Comparison of ENCODE assay signal across 8 cellular contexts in genomic region chr6:37354526-37355384, GRCh38. TPM values are rescaled to one million over a fixed set of nuclear protein-coding genes. Genes with fewer than 3 reads are reported as not detected.
DNase-seq lines count a peak whose midpoint lies in the region; ATAC-seq and TF ChIP-seq lines count a peak whose summit lies in the region.

No MANE protein-coding gene starts in this region.

- peaks cover 21% of the 10 kb centered on the region for H3K4me1 ChIP-seq in CD8-positive, alpha-beta memory T cell (ENCODE audit: insufficient read depth, low read length)
- no peaks in the 10 kb centered on the region for H3K4me1 ChIP-seq in esophagus (ENCODE audit: control insufficient read depth in 2 of 2, insufficient read depth in 2 of 2, low read length in 1 of 2)
- H3K4me1 ChIP-seq in upper lobe of right lung = peaks cover 9% of the 10 kb centered on the region

- peak overlapping the region in 6 of 8 donors; percentile 45 to 95 (median 89) for H3K27ac Mint-ChIP-seq in CD8-positive, alpha-beta memory T cell
- H3K27ac Mint-ChIP-seq in activated CD4-positive, alpha-beta T cell treated with anti-CD3 and anti-CD28 coated beads, Interleukin-2, amount 10 ng/mL, durations not matched to agents 24 days and 14 days = peak overlapping the region; percentile 92
- H3K27ac Mint-ChIP-seq in naive B cell = peak overlapping the region in 3 of 6 donors; percentile 91 to 98 (median 92)

- H3K36me3 Mint-ChIP-seq in CD8-positive, alpha-beta memory T cell = peaks cover 0 to 12% (median 1%) of the 10 kb centered on the region in 3 donors
- H3K36me3 Mint-ChIP-seq in activated CD4-positive, alpha-beta T cell treated with anti-CD3 and anti-CD28 coated beads, Interleukin-2, amount 10 ng/mL, durations not matched to agents 24 days and 14 days (ENCODE audit: low read depth) = peaks cover 12% of the 10 kb centered on the region
- peaks cover 0 to 8% of the 10 kb centered on the region in 2 donors for H3K36me3 Mint-ChIP-seq in naive B cell

- H3K4me3 ChIP-seq in CD8-positive, alpha-beta memory T cell (ENCODE audit: low read length) = peak overlapping the region; percentile 89
- H3K4me3 ChIP-seq in HL-60 (replicated peaks; ENCODE audit: insufficient read depth, low read length) (peak overlapping the region; percentile 98), esophagus (ENCODE audit: low read depth in 1 of 2, low read length in 2 of 2) (peak overlapping the region; percentile 84 to 91), upper lobe of right lung (peak overlapping the region; percentile 88)

- H3K36me3 ChIP-seq in CD8-positive, alpha-beta memory T cell (ENCODE audit: insufficient read depth, low read length) = no peaks in the 10 kb centered on the region
- H3K36me3 ChIP-seq in esophagus (ENCODE audit: control insufficient read depth in 2 of 2, insufficient read depth in 2 of 2, low read length in 1 of 2) = no peaks in the 10 kb centered on the region
- H3K36me3 ChIP-seq in upper lobe of right lung = no peaks in the 10 kb centered on the region

- ATAC-seq in naive B cell (ENCODE audit: low read depth in 2 of 2) (peak in 1 of 2 donors; percentile 1), upper lobe of right lung (peak; percentile 65), HG03469 (IDR thresholded peaks at IDR 0.05; ENCODE audit: unreplicated experiment) (no peak), GM21367 (IDR thresholded peaks at IDR 0.05; ENCODE audit: unreplicated experiment) (no peak)

- peaks cover 33 to 49% (median 46%) of the 10 kb centered on the region in 3 donors for H3K4me1 Mint-ChIP-seq in CD8-positive, alpha-beta memory T cell
- peaks cover 22% of the 10 kb centered on the region for H3K4me1 Mint-ChIP-seq in activated CD4-positive, alpha-beta T cell treated with anti-CD3 and anti-CD28 coated beads, Interleukin-2, amount 10 ng/mL, durations not matched to agents 24 days and 14 days
- H3K4me1 Mint-ChIP-seq in naive B cell = peaks cover 27 to 44% (median 36%) of the 10 kb centered on the region in 3 donors

- WGBS in esophagus, 2 donors = 4 to 6% methylated on average over 39 to 44 of the region's 44 CpGs

- peak in 1 of 5 donors; percentile 5 for DNase-seq in CD8-positive, alpha-beta memory T cell
- DNase-seq in HL-60 (ENCODE audit: low read depth in 1 of 2, low spot score in 1 of 2) = peak in 1 of 2 experiments; percentile 17
- DNase-seq in activated CD4-positive, alpha-beta T cell treated with anti-CD3 and anti-CD28 coated beads, Interleukin-2, amount 10 ng/mL, durations not matched to agents 24 days and 14 days = peak; percentile 68
- no peak for DNase-seq in naive B cell
- DNase-seq in upper lobe of right lung = peak; percentile 74

- CTCF ChIA-PET in CD8-positive, alpha-beta memory T cell (lab: Charles Lee) = interaction anchor here (0.5 kb wide), 1 partner anchor 22 kb away, joined by 4 read pairs; no protein-coding TSS in a partner anchor

- POLR2A ChIA-PET in CD8-positive, alpha-beta memory T cell (lab: Charles Lee) = no interaction called here

- no peaks in the 10 kb centered on the region for H3K9me3 Mint-ChIP-seq in CD8-positive, alpha-beta memory T cell
- no peaks in the 10 kb centered on the region for H3K9me3 Mint-ChIP-seq in activated CD4-positive, alpha-beta T cell treated with anti-CD3 and anti-CD28 coated beads, Interleukin-2, amount 10 ng/mL, durations not matched to agents 24 days and 14 days
- H3K9me3 Mint-ChIP-seq in naive B cell = no peaks in the 10 kb centered on the region

- H3K27ac ChIP-seq in CD8-positive, alpha-beta memory T cell (ENCODE audit: low read depth, low read length) = peak overlapping the region; percentile 73
- H3K27ac ChIP-seq in HL-60 (replicated peaks) (peak overlapping the region; percentile 65), esophagus (ENCODE audit: low read depth in 2 of 2, low read length in 1 of 2) (peak overlapping the region in 1 of 2 donors; percentile 65), upper lobe of right lung (peak overlapping the region; percentile 38)

- H3K27me3 Mint-ChIP-seq in CD8-positive, alpha-beta memory T cell = no peaks in the 10 kb centered on the region
- H3K27me3 Mint-ChIP-seq in activated CD4-positive, alpha-beta T cell treated with anti-CD3 and anti-CD28 coated beads, Interleukin-2, amount 10 ng/mL, durations not matched to agents 24 days and 14 days = no peaks in the 10 kb centered on the region
- H3K27me3 Mint-ChIP-seq in naive B cell = no peaks in the 10 kb centered on the region

- intact Hi-C loops in activated CD4-positive, alpha-beta T cell treated with anti-CD3 and anti-CD28 coated beads, Interleukin-2, amount 10 ng/mL, durations not matched to agents 24 days and 14 days (cut with micrococcal nuclease) = loop anchor here (2.0 kb wide), 1 partner anchor 78 kb away; the partner anchor contains the start of gene CMTR1
- intact Hi-C loops in upper lobe of right lung (cut with DNase I) = no loop called here

- TF ChIP-seq CTCF in HL-60 (IDR thresholded peaks at IDR 0.05; ENCODE audit: insufficient read depth, low read length) (no peak), upper lobe of right lung (IDR thresholded peaks at IDR 0.05) (no peak)

- no peaks in the 10 kb centered on the region for H3K27me3 ChIP-seq in CD8-positive, alpha-beta memory T cell (ENCODE audit: insufficient read depth, low read length, poor library complexity, severe bottlenecking)
- no peaks in the 10 kb centered on the region for H3K27me3 ChIP-seq in HL-60 (ENCODE audit: insufficient read depth, poor library complexity, severe bottlenecking)
- no peaks in the 10 kb centered on the region for H3K27me3 ChIP-seq in esophagus (ENCODE audit: control insufficient read depth in 1 of 2, insufficient read depth in 2 of 2, low read length in 2 of 2)
- no peaks in the 10 kb centered on the region for H3K27me3 ChIP-seq in upper lobe of right lung

- peak overlapping the region; percentile 93 to 98 (median 96) for H3K4me3 Mint-ChIP-seq in CD8-positive, alpha-beta memory T cell
- peak overlapping the region; percentile 97 for H3K4me3 Mint-ChIP-seq in activated CD4-positive, alpha-beta T cell treated with anti-CD3 and anti-CD28 coated beads, Interleukin-2, amount 10 ng/mL, durations not matched to agents 24 days and 14 days
- peak overlapping the region; percentile 91 to 99 (median 98) for H3K4me3 Mint-ChIP-seq in naive B cell

- no peaks in the 10 kb centered on the region for H3K9me3 ChIP-seq in CD8-positive, alpha-beta memory T cell (ENCODE audit: low read length)
- H3K9me3 ChIP-seq in esophagus (ENCODE audit: control insufficient read depth in 2 of 2, insufficient read depth in 1 of 2, low read depth in 1 of 2, low read length in 1 of 2) = no peaks in the 10 kb centered on the region
- H3K9me3 ChIP-seq in upper lobe of right lung = no peaks in the 10 kb centered on the region

RNA-seq across cellular contexts. Expression of gene RNF8, which starts 1.0 kb away (rescaled TPM):
- 10 to 100 TPM; 33.7 to 35.2 TPM for total RNA-seq in CD8-positive, alpha-beta memory T cell
- polyA plus RNA-seq in CD8-positive, alpha-beta memory T cell = 17.2 TPM
- 29.4 and 32.0 TPM in 2 replicates for total RNA-seq in activated CD4-positive, alpha-beta T cell treated with anti-CD3 and anti-CD28 coated beads, Interleukin-2, amount 10 ng/mL, durations not matched to agents 24 days and 14 days
- polyA plus RNA-seq in esophagus = 10 to 100 TPM; 10.3 to 14.7 TPM
- 10 to 100 TPM in 5 of 6 donors, 1 to 10 TPM in 1; 9.7 to 15.4 (median 12.1) TPM for polyA plus RNA-seq in naive B cell (ENCODE audit: low read depth in 6 of 6)
- total RNA-seq in upper lobe of right lung = 17.6 TPM
